ENCODE assay signal across 1 cellular context in the genomic region with DNA sequence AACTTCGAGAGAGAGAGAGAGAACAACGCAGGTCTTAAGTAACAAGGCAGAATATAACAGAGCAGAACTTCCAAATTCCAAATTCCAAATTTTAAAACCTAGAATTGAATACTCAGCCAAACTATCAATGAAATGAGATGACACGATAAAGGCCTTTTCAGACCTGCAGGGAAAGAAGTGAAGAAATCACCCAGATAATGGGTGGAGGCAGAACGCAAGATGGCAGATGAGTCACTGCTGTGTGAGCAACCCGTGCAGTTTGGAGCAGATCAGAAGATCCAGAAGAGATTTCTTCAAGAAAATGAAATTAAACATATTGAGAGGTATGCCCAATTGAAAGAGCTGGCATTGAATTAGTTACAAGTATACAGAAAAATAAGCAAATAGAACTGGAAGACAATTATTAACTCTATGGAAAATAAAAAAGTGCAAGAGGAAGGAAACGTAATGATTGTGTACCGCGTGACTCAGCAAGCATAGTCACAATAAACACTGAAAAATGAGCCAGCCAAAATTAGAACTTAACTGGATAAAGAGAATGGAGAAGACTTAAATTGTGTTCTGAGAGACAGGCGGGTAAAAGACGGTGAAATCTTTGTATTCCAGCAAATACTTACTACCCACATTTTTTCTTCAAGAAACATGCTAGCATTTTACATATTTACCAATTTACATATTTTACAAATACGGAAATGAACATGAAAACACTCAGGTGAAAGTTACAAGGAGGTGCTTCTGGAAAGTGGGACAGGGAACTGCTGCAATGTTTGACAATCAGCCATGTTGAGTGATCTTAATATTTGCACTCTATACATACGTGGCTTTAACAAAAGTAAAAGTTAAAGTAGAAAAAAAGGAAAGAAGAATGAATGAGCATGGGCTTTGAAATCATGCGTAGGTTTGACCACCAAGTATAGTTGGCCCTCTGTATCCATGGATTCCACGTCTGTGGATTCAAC.
TF ChIP-seq lines count a peak whose summit lies in the region.

No MANE protein-coding gene starts in this region.

TF ChIP-seq in K562, 482 proteins besides CTCF, POLR2A, EP300 and RAD21 (continued from another document and continues in another):
- TF ChIP-seq, protein P1, sequence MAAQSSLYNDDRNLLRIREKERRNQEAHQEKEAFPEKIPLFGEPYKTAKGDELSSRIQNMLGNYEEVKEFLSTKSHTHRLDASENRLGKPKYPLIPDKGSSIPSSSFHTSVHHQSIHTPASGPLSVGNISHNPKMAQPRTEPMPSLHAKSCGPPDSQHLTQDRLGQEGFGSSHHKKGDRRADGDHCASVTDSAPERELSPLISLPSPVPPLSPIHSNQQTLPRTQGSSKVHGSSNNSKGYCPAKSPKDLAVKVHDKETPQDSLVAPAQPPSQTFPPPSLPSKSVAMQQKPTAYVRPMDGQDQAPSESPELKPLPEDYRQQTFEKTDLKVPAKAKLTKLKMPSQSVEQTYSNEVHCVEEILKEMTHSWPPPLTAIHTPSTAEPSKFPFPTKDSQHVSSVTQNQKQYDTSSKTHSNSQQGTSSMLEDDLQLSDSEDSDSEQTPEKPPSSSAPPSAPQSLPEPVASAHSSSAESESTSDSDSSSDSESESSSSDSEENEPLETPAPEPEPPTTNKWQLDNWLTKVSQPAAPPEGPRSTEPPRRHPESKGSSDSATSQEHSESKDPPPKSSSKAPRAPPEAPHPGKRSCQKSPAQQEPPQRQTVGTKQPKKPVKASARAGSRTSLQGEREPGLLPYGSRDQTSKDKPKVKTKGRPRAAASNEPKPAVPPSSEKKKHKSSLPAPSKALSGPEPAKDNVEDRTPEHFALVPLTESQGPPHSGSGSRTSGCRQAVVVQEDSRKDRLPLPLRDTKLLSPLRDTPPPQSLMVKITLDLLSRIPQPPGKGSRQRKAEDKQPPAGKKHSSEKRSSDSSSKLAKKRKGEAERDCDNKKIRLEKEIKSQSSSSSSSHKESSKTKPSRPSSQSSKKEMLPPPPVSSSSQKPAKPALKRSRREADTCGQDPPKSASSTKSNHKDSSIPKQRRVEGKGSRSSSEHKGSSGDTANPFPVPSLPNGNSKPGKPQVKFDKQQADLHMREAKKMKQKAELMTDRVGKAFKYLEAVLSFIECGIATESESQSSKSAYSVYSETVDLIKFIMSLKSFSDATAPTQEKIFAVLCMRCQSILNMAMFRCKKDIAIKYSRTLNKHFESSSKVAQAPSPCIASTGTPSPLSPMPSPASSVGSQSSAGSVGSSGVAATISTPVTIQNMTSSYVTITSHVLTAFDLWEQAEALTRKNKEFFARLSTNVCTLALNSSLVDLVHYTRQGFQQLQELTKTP (IDR thresholded peaks at IDR 0.05; ENCODE audit: low read depth in 1 of 2, partially characterized antibody in 2 of 2) = peak; percentile 34 to 35
- TF ChIP-seq, protein P2, sequence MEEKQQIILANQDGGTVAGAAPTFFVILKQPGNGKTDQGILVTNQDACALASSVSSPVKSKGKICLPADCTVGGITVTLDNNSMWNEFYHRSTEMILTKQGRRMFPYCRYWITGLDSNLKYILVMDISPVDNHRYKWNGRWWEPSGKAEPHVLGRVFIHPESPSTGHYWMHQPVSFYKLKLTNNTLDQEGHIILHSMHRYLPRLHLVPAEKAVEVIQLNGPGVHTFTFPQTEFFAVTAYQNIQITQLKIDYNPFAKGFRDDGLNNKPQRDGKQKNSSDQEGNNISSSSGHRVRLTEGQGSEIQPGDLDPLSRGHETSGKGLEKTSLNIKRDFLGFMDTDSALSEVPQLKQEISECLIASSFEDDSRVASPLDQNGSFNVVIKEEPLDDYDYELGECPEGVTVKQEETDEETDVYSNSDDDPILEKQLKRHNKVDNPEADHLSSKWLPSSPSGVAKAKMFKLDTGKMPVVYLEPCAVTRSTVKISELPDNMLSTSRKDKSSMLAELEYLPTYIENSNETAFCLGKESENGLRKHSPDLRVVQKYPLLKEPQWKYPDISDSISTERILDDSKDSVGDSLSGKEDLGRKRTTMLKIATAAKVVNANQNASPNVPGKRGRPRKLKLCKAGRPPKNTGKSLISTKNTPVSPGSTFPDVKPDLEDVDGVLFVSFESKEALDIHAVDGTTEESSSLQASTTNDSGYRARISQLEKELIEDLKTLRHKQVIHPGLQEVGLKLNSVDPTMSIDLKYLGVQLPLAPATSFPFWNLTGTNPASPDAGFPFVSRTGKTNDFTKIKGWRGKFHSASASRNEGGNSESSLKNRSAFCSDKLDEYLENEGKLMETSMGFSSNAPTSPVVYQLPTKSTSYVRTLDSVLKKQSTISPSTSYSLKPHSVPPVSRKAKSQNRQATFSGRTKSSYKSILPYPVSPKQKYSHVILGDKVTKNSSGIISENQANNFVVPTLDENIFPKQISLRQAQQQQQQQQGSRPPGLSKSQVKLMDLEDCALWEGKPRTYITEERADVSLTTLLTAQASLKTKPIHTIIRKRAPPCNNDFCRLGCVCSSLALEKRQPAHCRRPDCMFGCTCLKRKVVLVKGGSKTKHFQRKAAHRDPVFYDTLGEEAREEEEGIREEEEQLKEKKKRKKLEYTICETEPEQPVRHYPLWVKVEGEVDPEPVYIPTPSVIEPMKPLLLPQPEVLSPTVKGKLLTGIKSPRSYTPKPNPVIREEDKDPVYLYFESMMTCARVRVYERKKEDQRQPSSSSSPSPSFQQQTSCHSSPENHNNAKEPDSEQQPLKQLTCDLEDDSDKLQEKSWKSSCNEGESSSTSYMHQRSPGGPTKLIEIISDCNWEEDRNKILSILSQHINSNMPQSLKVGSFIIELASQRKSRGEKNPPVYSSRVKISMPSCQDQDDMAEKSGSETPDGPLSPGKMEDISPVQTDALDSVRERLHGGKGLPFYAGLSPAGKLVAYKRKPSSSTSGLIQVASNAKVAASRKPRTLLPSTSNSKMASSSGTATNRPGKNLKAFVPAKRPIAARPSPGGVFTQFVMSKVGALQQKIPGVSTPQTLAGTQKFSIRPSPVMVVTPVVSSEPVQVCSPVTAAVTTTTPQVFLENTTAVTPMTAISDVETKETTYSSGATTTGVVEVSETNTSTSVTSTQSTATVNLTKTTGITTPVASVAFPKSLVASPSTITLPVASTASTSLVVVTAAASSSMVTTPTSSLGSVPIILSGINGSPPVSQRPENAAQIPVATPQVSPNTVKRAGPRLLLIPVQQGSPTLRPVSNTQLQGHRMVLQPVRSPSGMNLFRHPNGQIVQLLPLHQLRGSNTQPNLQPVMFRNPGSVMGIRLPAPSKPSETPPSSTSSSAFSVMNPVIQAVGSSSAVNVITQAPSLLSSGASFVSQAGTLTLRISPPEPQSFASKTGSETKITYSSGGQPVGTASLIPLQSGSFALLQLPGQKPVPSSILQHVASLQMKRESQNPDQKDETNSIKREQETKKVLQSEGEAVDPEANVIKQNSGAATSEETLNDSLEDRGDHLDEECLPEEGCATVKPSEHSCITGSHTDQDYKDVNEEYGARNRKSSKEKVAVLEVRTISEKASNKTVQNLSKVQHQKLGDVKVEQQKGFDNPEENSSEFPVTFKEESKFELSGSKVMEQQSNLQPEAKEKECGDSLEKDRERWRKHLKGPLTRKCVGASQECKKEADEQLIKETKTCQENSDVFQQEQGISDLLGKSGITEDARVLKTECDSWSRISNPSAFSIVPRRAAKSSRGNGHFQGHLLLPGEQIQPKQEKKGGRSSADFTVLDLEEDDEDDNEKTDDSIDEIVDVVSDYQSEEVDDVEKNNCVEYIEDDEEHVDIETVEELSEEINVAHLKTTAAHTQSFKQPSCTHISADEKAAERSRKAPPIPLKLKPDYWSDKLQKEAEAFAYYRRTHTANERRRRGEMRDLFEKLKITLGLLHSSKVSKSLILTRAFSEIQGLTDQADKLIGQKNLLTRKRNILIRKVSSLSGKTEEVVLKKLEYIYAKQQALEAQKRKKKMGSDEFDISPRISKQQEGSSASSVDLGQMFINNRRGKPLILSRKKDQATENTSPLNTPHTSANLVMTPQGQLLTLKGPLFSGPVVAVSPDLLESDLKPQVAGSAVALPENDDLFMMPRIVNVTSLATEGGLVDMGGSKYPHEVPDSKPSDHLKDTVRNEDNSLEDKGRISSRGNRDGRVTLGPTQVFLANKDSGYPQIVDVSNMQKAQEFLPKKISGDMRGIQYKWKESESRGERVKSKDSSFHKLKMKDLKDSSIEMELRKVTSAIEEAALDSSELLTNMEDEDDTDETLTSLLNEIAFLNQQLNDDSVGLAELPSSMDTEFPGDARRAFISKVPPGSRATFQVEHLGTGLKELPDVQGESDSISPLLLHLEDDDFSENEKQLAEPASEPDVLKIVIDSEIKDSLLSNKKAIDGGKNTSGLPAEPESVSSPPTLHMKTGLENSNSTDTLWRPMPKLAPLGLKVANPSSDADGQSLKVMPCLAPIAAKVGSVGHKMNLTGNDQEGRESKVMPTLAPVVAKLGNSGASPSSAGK (IDR thresholded peaks at IDR 0.05) = peak; percentile 57; the same call in 1 of the 2 replicates
- TF ChIP-seq TRIM24 (IDR thresholded peaks at IDR 0.05) (peak; percentile 76 to 81; a peak in 3 of 4 replicates), ZNF224 (CRISPR knock-in tag; IDR thresholded peaks at IDR 0.05) (no peak), ZNF23 (CRISPR knock-in tag; IDR thresholded peaks at IDR 0.05) (peak; percentile 55; the same call in 1 of the 2 replicates), CBX5 (IDR thresholded peaks at IDR 0.05; ENCODE audit: borderline replicate concordance, low read depth) (no peak), ZNF143 (CRISPR knock-in tag; IDR thresholded peaks at IDR 0.05) (no peak), ZFPM2 (CRISPR knock-in tag; IDR thresholded peaks at IDR 0.05) (no peak), TCF3 (CRISPR knock-in tag; IDR thresholded peaks at IDR 0.05) (no peak), EHMT2 (IDR thresholded peaks at IDR 0.05) (peak; percentile 88; the same call in 1 of the 2 replicates), IRF2 (CRISPR knock-in tag; IDR thresholded peaks at IDR 0.05) (no peak), NR2C2 (CRISPR knock-in tag; IDR thresholded peaks at IDR 0.05) (no peak), NR2C2 (tag; IDR thresholded peaks at IDR 0.05) (peak; percentile 73), ZFP30 (CRISPR knock-in tag; IDR thresholded peaks at IDR 0.05; ENCODE audit: borderline replicate concordance) (no peak), DIDO1 (tag; IDR thresholded peaks at IDR 0.05; ENCODE audit: low read depth) (peak; percentile 64; the same call in 1 of the 2 replicates), SMAD3 (CRISPR knock-in tag; conservative IDR thresholded peaks at IDR 0.05) (peak; percentile 3; the same call in 1 of the 2 replicates), ZNF146 (CRISPR knock-in tag; IDR thresholded peaks at IDR 0.05; ENCODE audit: unreplicated experiment) (no peak), GABPB2 (CRISPR knock-in tag; conservative IDR thresholded peaks at IDR 0.05) (no peak), SRF (CRISPR knock-in tag; IDR thresholded peaks at IDR 0.05) (no peak), DPF2 (IDR thresholded peaks at IDR 0.05) (peak; percentile 98), MIER1 (IDR thresholded peaks at IDR 0.05; ENCODE audit: low read depth) (peak; percentile 56; the same call in 1 of the 2 replicates), NFYB (IDR thresholded peaks at IDR 0.05; ENCODE audit: extremely low read depth, insufficient read length) (no peak), FOS (IDR thresholded peaks at IDR 0.05; ENCODE audit: extremely low read depth, insufficient read length) (peak; percentile 59)
- TF ChIP-seq, protein P3, sequence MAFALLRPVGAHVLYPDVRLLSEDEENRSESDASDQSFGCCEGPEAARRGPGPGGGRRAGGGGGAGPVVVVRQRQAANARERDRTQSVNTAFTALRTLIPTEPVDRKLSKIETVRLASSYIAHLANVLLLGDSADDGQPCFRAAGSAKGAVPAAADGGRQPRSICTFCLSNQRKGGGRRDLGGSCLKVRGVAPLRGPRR (CRISPR knock-in tag; IDR thresholded peaks at IDR 0.05) = no peak
- TF ChIP-seq, protein P4, sequence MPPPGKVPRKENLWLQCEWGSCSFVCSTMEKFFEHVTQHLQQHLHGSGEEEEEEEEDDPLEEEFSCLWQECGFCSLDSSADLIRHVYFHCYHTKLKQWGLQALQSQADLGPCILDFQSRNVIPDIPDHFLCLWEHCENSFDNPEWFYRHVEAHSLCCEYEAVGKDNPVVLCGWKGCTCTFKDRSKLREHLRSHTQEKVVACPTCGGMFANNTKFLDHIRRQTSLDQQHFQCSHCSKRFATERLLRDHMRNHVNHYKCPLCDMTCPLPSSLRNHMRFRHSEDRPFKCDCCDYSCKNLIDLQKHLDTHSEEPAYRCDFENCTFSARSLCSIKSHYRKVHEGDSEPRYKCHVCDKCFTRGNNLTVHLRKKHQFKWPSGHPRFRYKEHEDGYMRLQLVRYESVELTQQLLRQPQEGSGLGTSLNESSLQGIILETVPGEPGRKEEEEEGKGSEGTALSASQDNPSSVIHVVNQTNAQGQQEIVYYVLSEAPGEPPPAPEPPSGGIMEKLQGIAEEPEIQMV (tag; conservative IDR thresholded peaks at IDR 0.05; ENCODE audit: low read depth) = 0 out of 2 replicates have a peak, but pooled peaks have one; percentile 41
- TF ChIP-seq, protein P5, sequence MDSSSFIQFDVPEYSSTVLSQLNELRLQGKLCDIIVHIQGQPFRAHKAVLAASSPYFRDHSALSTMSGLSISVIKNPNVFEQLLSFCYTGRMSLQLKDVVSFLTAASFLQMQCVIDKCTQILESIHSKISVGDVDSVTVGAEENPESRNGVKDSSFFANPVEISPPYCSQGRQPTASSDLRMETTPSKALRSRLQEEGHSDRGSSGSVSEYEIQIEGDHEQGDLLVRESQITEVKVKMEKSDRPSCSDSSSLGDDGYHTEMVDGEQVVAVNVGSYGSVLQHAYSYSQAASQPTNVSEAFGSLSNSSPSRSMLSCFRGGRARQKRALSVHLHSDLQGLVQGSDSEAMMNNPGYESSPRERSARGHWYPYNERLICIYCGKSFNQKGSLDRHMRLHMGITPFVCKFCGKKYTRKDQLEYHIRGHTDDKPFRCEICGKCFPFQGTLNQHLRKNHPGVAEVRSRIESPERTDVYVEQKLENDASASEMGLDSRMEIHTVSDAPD (CRISPR knock-in tag; IDR thresholded peaks at IDR 0.05) = no peak
- TF ChIP-seq, protein P6, sequence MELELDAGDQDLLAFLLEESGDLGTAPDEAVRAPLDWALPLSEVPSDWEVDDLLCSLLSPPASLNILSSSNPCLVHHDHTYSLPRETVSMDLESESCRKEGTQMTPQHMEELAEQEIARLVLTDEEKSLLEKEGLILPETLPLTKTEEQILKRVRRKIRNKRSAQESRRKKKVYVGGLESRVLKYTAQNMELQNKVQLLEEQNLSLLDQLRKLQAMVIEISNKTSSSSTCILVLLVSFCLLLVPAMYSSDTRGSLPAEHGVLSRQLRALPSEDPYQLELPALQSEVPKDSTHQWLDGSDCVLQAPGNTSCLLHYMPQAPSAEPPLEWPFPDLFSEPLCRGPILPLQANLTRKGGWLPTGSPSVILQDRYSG (tag; conservative IDR thresholded peaks at IDR 0.05; ENCODE audit: low read depth) = 0 out of 2 replicates have a peak, but pooled peaks have one; percentile 46
- TF ChIP-seq, protein P7, sequence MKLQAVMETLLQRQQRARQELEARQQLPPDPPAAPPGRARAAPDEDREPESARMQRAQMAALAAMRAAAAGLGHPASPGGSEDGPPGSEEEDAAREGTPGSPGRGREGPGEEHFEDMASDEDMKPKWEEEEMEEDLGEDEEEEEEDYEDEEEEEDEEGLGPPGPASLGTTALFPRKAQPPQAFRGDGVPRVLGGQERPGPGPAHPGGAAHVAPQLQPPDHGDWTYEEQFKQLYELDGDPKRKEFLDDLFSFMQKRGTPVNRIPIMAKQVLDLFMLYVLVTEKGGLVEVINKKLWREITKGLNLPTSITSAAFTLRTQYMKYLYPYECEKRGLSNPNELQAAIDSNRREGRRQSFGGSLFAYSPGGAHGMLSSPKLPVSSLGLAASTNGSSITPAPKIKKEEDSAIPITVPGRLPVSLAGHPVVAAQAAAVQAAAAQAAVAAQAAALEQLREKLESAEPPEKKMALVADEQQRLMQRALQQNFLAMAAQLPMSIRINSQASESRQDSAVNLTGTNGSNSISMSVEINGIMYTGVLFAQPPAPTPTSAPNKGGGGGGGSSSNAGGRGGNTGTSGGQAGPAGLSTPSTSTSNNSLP (IDR thresholded peaks at IDR 0.05; ENCODE audit: borderline replicate concordance, low read depth, low read length) = peak; percentile 79; the same call in 1 of the 2 replicates
